In genomic region chrX:48938721-48939416, GRCh38 we compare ENCODE assay signal across 1 cellular context.
TF ChIP-seq lines count a peak whose summit lies in the region.

No MANE protein-coding gene starts in this region.

TF ChIP-seq in GM12878, 131 proteins besides CTCF, POLR2A, EP300 and RAD21 (continued from another document):
- TF ChIP-seq, protein P1, sequence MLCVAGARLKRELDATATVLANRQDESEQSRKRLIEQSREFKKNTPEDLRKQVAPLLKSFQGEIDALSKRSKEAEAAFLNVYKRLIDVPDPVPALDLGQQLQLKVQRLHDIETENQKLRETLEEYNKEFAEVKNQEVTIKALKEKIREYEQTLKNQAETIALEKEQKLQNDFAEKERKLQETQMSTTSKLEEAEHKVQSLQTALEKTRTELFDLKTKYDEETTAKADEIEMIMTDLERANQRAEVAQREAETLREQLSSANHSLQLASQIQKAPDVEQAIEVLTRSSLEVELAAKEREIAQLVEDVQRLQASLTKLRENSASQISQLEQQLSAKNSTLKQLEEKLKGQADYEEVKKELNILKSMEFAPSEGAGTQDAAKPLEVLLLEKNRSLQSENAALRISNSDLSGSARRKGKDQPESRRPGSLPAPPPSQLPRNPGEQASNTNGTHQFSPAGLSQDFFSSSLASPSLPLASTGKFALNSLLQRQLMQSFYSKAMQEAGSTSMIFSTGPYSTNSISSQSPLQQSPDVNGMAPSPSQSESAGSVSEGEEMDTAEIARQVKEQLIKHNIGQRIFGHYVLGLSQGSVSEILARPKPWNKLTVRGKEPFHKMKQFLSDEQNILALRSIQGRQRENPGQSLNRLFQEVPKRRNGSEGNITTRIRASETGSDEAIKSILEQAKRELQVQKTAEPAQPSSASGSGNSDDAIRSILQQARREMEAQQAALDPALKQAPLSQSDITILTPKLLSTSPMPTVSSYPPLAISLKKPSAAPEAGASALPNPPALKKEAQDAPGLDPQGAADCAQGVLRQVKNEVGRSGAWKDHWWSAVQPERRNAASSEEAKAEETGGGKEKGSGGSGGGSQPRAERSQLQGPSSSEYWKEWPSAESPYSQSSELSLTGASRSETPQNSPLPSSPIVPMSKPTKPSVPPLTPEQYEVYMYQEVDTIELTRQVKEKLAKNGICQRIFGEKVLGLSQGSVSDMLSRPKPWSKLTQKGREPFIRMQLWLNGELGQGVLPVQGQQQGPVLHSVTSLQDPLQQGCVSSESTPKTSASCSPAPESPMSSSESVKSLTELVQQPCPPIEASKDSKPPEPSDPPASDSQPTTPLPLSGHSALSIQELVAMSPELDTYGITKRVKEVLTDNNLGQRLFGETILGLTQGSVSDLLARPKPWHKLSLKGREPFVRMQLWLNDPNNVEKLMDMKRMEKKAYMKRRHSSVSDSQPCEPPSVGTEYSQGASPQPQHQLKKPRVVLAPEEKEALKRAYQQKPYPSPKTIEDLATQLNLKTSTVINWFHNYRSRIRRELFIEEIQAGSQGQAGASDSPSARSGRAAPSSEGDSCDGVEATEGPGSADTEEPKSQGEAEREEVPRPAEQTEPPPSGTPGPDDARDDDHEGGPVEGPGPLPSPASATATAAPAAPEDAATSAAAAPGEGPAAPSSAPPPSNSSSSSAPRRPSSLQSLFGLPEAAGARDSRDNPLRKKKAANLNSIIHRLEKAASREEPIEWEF (IDR thresholded peaks at IDR 0.05; ENCODE audit: insufficient replicate concordance, low read depth, low read length), result no peak
- no peak for TF ChIP-seq YBX1 (IDR thresholded peaks at IDR 0.05)
- no peak for TF ChIP-seq ZBED1 (IDR thresholded peaks at IDR 0.05; ENCODE audit: borderline replicate concordance)
- TF ChIP-seq, protein P2, sequence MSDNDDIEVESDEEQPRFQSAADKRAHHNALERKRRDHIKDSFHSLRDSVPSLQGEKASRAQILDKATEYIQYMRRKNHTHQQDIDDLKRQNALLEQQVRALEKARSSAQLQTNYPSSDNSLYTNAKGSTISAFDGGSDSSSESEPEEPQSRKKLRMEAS (IDR thresholded peaks at IDR 0.05; ENCODE audit: low read depth, low read length), result no peak
- peak; percentile 80 for TF ChIP-seq NFIC (IDR thresholded peaks at IDR 0.05; ENCODE audit: low read depth, low read length)
- TF ChIP-seq HCFC1 (IDR thresholded peaks at IDR 0.05; ENCODE audit: low read length), result no peak
- TF ChIP-seq RBBP5 (conservative IDR thresholded peaks at IDR 0.05), result no peak
- peak; percentile 80; the same call in 1 of the 2 replicates for TF ChIP-seq CREM (IDR thresholded peaks at IDR 0.05; ENCODE audit: low read depth)
- TF ChIP-seq SMAD1 (IDR thresholded peaks at IDR 0.05; ENCODE audit: low read depth, partially characterized antibody), result peak; percentile 65
- TF ChIP-seq DPF2 (IDR thresholded peaks at IDR 0.05), result peak; percentile 62
- peak; percentile 50; the same call in 1 of the 2 replicates for TF ChIP-seq MEF2A (IDR thresholded peaks at IDR 0.05; ENCODE audit: insufficient read depth, low read depth, low read length)
- no peak for TF ChIP-seq NR2C1 (IDR thresholded peaks at IDR 0.05)
- no peak for TF ChIP-seq ASH2L (IDR thresholded peaks at IDR 0.05; ENCODE audit: borderline replicate concordance, low read depth)
- peak; percentile 74 for TF ChIP-seq SKIL (IDR thresholded peaks at IDR 0.05; ENCODE audit: low read depth, poor library complexity, severe bottlenecking)
- TF ChIP-seq SRF (IDR thresholded peaks at IDR 0.05; ENCODE audit: low read depth in 2 of 2, low read length in 2 of 2), result no peak
- TF ChIP-seq BMI1 (IDR thresholded peaks at IDR 0.05; ENCODE audit: borderline replicate concordance), result no peak; the same call in 1 of the 2 replicates
- peak; percentile 66 for TF ChIP-seq ATF7 (IDR thresholded peaks at IDR 0.05; ENCODE audit: low read depth)
- peak; percentile 98 for TF ChIP-seq TCF3 (IDR thresholded peaks at IDR 0.05; ENCODE audit: borderline replicate concordance, insufficient read depth, low read depth, low read length)
- TF ChIP-seq BHLHE40 (IDR thresholded peaks at IDR 0.05; ENCODE audit: borderline replicate concordance in 1 of 2, low read depth in 2 of 2, low read length in 1 of 2), result peak; percentile 62 to 63; a peak in 3 of 4 replicates
- no peak for TF ChIP-seq NRF1 (conservative IDR thresholded peaks at IDR 0.05; ENCODE audit: low read depth, low read length)
- TF ChIP-seq POLR2AphosphoS2 (IDR thresholded peaks at IDR 0.05; ENCODE audit: low read depth, low read length), result no peak
- no peak for TF ChIP-seq SREBF2 (IDR thresholded peaks at IDR 0.05; ENCODE audit: low read length)
- TF ChIP-seq MYB (IDR thresholded peaks at IDR 0.05; ENCODE audit: borderline replicate concordance, low read depth, low read length), result peak; percentile 58; the same call in 1 of the 2 replicates
- no peak for TF ChIP-seq SREBF1 (IDR thresholded peaks at IDR 0.05; ENCODE audit: low read length)
- no peak for TF ChIP-seq GABPA (IDR thresholded peaks at IDR 0.05; ENCODE audit: low read depth)
- no peak for TF ChIP-seq MXI1 (IDR thresholded peaks at IDR 0.05; ENCODE audit: low read depth, low read length)
- TF ChIP-seq CBX3 (IDR thresholded peaks at IDR 0.05; ENCODE audit: borderline replicate concordance, low read depth), result no peak
- no peak for TF ChIP-seq SIX5 (IDR thresholded peaks at IDR 0.05; ENCODE audit: low read depth, low read length, severe bottlenecking)
- no peak for TF ChIP-seq JUND (IDR thresholded peaks at IDR 0.05; ENCODE audit: low read depth, low read length)
- no peak for TF ChIP-seq IRF3 (IDR thresholded peaks at IDR 0.05)
- no peak for TF ChIP-seq FOS (IDR thresholded peaks at IDR 0.05; ENCODE audit: borderline replicate concordance, extremely low read depth, insufficient read length)
- TF ChIP-seq SP1 (IDR thresholded peaks at IDR 0.05; ENCODE audit: low read depth, low read length), result peak; percentile 83
- TF ChIP-seq RELB (IDR thresholded peaks at IDR 0.05; ENCODE audit: low read depth), result peak; percentile 99
- TF ChIP-seq TCF12 (IDR thresholded peaks at IDR 0.05; ENCODE audit: low read depth, low read length), result peak; percentile 100
- no peak for TF ChIP-seq PAX8 (IDR thresholded peaks at IDR 0.05)
- no peak for TF ChIP-seq E2F8 (IDR thresholded peaks at IDR 0.05; ENCODE audit: low read depth, partially characterized antibody)
- TF ChIP-seq NR2C2 (IDR thresholded peaks at IDR 0.05; ENCODE audit: borderline replicate concordance, control insufficient read depth, insufficient read length, low read depth), result no peak
- TF ChIP-seq MYC (IDR thresholded peaks at IDR 0.05; ENCODE audit: insufficient read depth, insufficient read length, insufficient replicate concordance, low read length, severe bottlenecking), result no peak
- TF ChIP-seq WRNIP1 (IDR thresholded peaks at IDR 0.05; ENCODE audit: borderline replicate concordance, low read depth, low read length), result no peak
- TF ChIP-seq MLLT1 (IDR thresholded peaks at IDR 0.05), result no peak
- peak; percentile 65; the same call in 1 of the 2 replicates for TF ChIP-seq ATF2 (IDR thresholded peaks at IDR 0.05; ENCODE audit: low read length)
- no peak for TF ChIP-seq POLR2AphosphoS5 (IDR thresholded peaks at IDR 0.05; ENCODE audit: low read length)
- TF ChIP-seq ZNF217 (IDR thresholded peaks at IDR 0.05), result no peak
- TF ChIP-seq NFXL1 (IDR thresholded peaks at IDR 0.05; ENCODE audit: borderline replicate concordance), result no peak
- TF ChIP-seq ATF3 (IDR thresholded peaks at IDR 0.05; ENCODE audit: borderline replicate concordance, extremely low read depth, low read depth, low read length), result no peak
- no peak for TF ChIP-seq NFYA (IDR thresholded peaks at IDR 0.05; ENCODE audit: borderline replicate concordance, low read depth, low read length)
- no peak for TF ChIP-seq HDAC2 (IDR thresholded peaks at IDR 0.05)
- TF ChIP-seq SIN3A (IDR thresholded peaks at IDR 0.05; ENCODE audit: low read depth, low read length), result no peak
- peak; percentile 79 for TF ChIP-seq MTA2 (IDR thresholded peaks at IDR 0.05; ENCODE audit: low read depth)
- TF ChIP-seq ZZZ3 (IDR thresholded peaks at IDR 0.05; ENCODE audit: control insufficient read depth, insufficient read length, low read depth), result no peak
- TF ChIP-seq SMARCA5 (IDR thresholded peaks at IDR 0.05), result 0 out of 2 replicates have a peak, but pooled peaks have one; percentile 30
- TF ChIP-seq STAT3 (IDR thresholded peaks at IDR 0.05; ENCODE audit: low read depth, low read length), result no peak; the same call in 1 of the 2 replicates
